Comparison of ENCODE assay signal across 8 cellular contexts in the genomic region with DNA sequence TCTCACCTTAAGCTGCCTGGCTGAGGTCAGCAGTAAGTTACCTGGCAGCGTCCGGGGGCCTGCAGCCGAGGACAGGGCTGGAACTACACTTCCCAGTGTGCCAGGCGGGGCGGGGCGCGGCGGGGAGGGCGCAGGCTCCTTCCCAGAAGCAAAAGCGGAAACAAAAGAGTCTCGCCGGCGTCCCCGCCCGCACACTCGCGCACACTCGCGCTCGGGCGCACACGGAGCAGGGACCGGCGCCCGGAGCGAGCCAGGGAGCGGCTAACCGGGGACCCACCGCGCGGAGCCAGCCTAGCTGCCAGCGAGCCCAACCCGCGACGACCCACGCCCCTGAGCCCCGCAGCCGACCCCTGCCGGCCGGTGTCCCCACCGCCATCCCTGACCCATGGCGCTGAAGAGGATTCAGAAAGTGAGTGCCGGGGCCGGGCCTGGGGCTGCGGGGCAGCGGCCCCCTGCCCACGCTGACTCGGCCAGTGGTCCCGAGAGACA.
DNase-seq lines count a peak whose midpoint lies in the region; ATAC-seq lines count a peak whose summit lies in the region.

Gene UBE2D1 (plus strand): TSS at position 190 of the 489 bp plus-strand sequence. CDS start 196 bp downstream, at position 386.

- peak; percentile 98 for ATAC-seq in HG03457 (IDR thresholded peaks at IDR 0.05; ENCODE audit: unreplicated experiment)

- H3K27ac ChIP-seq in effector memory CD4-positive, alpha-beta T cell (ENCODE audit: insufficient read depth, low read length, poor library complexity, severe bottlenecking): peak within 1 kb of the TSS; percentile 64

- H3K27me3 ChIP-seq in effector memory CD4-positive, alpha-beta T cell (replicated peaks; ENCODE audit: control insufficient read depth, insufficient read depth, low read length, poor library complexity, severe bottlenecking): no peaks in the 10 kb centered on the region

- no peaks in the 10 kb centered on the region for H3K9me3 ChIP-seq in effector memory CD4-positive, alpha-beta T cell (ENCODE audit: control insufficient read depth, low read length)

- no peaks in the 10 kb centered on the region for H3K4me1 ChIP-seq in effector memory CD4-positive, alpha-beta T cell (ENCODE audit: control insufficient read depth, insufficient read depth, low read length, poor library complexity, severe bottlenecking)

- DNase-seq in C1 segment of cervical spinal cord (lab: John Stamatoyannopoulos, UW) (peak in 13 of 14 donors; percentile 32 to 87 (median 66)), GM19240 (ENCODE audit: insufficient read length, low spot score) (peak; percentile 55), NCI-H82 treated with DMSO at 0.1 percent for 48 hours (lab: John Stamatoyannopoulos, UW; ENCODE audit: unreplicated experiment) (peak; percentile 54), medulla oblongata (ENCODE audit: extremely low spot score) (peak; percentile 82)
- peak; percentile 92 for DNase-seq in activated CD8-positive, alpha-beta memory T cell treated with anti-CD3 and anti-CD28 coated beads for 24 hours
- peak; percentile 52 to 55 (median 54) for DNase-seq in effector memory CD4-positive, alpha-beta T cell
- DNase-seq in stimulated activated CD8-positive, alpha-beta memory T cell treated with anti-CD3 and anti-CD28 coated beads, Interleukin-12 subunit alpha, Interleukin-12 subunit beta, amount 100 ng/mL, for 24 hours (ENCODE audit: extremely low read depth): peak; percentile 72

- H3K36me3 ChIP-seq in effector memory CD4-positive, alpha-beta T cell (ENCODE audit: control insufficient read depth, insufficient read depth, low read length): no peaks in the 10 kb centered on the region

- H3K4me3 ChIP-seq in effector memory CD4-positive, alpha-beta T cell (ENCODE audit: insufficient read depth, low read depth, low read length, poor library complexity, severe bottlenecking): peak within 1 kb of the TSS; percentile 96

Comparison
In these comparisons a context has a peak if more than half of its experiments do, and no peak if none do; other contexts are left out.
1. Peak in every context shown above with its lines: DNase-seq, ATAC-seq, H3K4me3 ChIP-seq and H3K27ac ChIP-seq.